1 cellular context compared by ENCODE assay signal in the genomic region with DNA sequence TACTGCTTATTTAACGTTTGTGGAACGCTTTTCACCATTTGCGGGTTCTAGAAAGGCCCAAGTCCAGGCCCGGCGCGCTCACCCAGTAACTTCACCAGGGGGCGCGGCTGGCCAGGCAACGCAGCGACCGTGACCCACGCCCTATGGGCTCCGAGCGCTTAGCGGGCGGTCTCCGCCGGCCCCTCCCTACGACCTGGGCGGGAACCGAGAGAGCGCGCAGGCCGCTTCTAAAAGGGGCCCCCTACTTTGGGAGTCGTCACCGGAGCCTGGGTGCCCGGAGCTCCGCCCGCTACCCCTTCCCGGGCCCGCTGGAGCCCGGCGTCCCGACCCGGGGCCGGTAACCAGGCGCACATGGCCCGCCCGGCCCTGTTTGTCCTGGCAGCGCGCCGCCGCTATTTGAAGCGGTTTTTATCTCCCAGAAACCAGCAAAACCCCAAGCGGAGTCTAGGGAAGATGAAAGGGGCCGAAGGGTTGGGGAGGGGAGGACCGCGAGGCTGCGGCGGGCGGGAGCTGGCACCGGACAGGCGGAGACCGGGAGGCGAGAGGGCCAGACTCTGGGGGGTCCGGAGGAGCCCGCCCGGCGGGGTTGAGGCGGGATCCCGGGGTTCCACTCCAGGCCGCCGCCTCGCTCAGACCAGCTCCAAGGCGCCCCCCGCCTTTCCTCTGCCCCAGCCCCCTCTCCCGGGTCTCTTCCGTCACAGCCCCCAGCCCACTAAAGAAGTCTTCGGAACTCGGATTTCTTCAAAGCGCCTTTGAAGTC.
A peak's percentile ranks its signal among the peaks of the same experiment; 100 is the strongest.
TF ChIP-seq lines count a peak whose summit lies in the region.

No MANE protein-coding gene starts in this region.

TF ChIP-seq in HepG2, 621 proteins besides CTCF, POLR2A, EP300 and RAD21 (continued from another document and continues in another):
- peak; percentile 36; the same call in 1 of the 2 replicates for TF ChIP-seq ZBTB7A (CRISPR knock-in tag; IDR thresholded peaks at IDR 0.05)
- peak; percentile 63 for TF ChIP-seq KAT8 (CRISPR knock-in tag; IDR thresholded peaks at IDR 0.05)
- TF ChIP-seq, protein P1, sequence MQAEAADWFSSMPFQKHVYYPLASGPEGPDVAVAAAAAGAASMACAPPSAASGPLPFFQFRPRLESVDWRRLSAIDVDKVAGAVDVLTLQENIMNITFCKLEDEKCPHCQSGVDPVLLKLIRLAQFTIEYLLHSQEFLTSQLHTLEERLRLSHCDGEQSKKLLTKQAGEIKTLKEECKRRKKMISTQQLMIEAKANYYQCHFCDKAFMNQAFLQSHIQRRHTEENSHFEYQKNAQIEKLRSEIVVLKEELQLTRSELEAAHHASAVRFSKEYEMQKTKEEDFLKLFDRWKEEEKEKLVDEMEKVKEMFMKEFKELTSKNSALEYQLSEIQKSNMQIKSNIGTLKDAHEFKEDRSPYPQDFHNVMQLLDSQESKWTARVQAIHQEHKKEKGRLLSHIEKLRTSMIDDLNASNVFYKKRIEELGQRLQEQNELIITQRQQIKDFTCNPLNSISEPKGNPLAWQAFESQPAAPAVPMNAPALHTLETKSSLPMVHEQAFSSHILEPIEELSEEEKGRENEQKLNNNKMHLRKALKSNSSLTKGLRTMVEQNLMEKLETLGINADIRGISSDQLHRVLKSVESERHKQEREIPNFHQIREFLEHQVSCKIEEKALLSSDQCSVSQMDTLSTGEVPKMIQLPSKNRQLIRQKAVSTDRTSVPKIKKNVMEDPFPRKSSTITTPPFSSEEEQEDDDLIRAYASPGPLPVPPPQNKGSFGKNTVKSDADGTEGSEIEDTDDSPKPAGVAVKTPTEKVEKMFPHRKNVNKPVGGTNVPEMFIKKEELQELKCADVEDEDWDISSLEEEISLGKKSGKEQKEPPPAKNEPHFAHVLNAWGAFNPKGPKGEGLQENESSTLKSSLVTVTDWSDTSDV (CRISPR knock-in tag; IDR thresholded peaks at IDR 0.05): no peak
- peak; percentile 53; the same call in 1 of the 2 replicates for TF ChIP-seq ZNF451 (CRISPR knock-in tag; IDR thresholded peaks at IDR 0.05)
- TF ChIP-seq, protein P2, sequence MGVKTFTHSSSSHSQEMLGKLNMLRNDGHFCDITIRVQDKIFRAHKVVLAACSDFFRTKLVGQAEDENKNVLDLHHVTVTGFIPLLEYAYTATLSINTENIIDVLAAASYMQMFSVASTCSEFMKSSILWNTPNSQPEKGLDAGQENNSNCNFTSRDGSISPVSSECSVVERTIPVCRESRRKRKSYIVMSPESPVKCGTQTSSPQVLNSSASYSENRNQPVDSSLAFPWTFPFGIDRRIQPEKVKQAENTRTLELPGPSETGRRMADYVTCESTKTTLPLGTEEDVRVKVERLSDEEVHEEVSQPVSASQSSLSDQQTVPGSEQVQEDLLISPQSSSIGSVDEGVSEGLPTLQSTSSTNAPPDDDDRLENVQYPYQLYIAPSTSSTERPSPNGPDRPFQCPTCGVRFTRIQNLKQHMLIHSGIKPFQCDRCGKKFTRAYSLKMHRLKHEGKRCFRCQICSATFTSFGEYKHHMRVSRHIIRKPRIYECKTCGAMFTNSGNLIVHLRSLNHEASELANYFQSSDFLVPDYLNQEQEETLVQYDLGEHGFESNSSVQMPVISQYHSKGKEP (CRISPR knock-in tag; IDR thresholded peaks at IDR 0.05): no peak
- TF ChIP-seq NFKB2 (CRISPR knock-in tag; IDR thresholded peaks at IDR 0.05; ENCODE audit: borderline replicate concordance): peak; percentile 86; the same call in 1 of the 2 replicates
- peak; percentile 69 for TF ChIP-seq XRCC5 (optimal IDR thresholded peaks at IDR 0.05; ENCODE audit: low read length)
- TF ChIP-seq BHLHE40 (IDR thresholded peaks at IDR 0.05; ENCODE audit: low read length): peak; percentile 21; the same call in 1 of the 2 replicates
- TF ChIP-seq AHR (CRISPR knock-in tag; IDR thresholded peaks at IDR 0.05): peak; percentile 69
- peak; percentile 95 for TF ChIP-seq ZFX (CRISPR knock-in tag; IDR thresholded peaks at IDR 0.05; ENCODE audit: low read depth)
- TF ChIP-seq POGZ (CRISPR knock-in tag; IDR thresholded peaks at IDR 0.05): peak; percentile 65
- TF ChIP-seq ZNF660 (CRISPR knock-in tag; IDR thresholded peaks at IDR 0.05; ENCODE audit: borderline replicate concordance, low read depth): no peak
- TF ChIP-seq, protein P3, sequence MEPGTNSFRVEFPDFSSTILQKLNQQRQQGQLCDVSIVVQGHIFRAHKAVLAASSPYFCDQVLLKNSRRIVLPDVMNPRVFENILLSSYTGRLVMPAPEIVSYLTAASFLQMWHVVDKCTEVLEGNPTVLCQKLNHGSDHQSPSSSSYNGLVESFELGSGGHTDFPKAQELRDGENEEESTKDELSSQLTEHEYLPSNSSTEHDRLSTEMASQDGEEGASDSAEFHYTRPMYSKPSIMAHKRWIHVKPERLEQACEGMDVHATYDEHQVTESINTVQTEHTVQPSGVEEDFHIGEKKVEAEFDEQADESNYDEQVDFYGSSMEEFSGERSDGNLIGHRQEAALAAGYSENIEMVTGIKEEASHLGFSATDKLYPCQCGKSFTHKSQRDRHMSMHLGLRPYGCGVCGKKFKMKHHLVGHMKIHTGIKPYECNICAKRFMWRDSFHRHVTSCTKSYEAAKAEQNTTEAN (CRISPR knock-in tag; conservative IDR thresholded peaks at IDR 0.05): no peak
- TF ChIP-seq ZNF775 (CRISPR knock-in tag; IDR thresholded peaks at IDR 0.05; ENCODE audit: borderline replicate concordance): peak; percentile 22; the same call in 1 of the 2 replicates
- TF ChIP-seq ZBTB20 (CRISPR knock-in tag; IDR thresholded peaks at IDR 0.05; ENCODE audit: borderline replicate concordance, low read depth): 0 out of 2 replicates have a peak, but pooled peaks have one; percentile 46
- no peak for TF ChIP-seq TCF12 (IDR thresholded peaks at IDR 0.05)
- TF ChIP-seq TCF12 (CRISPR knock-in tag; IDR thresholded peaks at IDR 0.05): peak; percentile 84; the same call in 1 of the 2 replicates
- TF ChIP-seq, protein P4, sequence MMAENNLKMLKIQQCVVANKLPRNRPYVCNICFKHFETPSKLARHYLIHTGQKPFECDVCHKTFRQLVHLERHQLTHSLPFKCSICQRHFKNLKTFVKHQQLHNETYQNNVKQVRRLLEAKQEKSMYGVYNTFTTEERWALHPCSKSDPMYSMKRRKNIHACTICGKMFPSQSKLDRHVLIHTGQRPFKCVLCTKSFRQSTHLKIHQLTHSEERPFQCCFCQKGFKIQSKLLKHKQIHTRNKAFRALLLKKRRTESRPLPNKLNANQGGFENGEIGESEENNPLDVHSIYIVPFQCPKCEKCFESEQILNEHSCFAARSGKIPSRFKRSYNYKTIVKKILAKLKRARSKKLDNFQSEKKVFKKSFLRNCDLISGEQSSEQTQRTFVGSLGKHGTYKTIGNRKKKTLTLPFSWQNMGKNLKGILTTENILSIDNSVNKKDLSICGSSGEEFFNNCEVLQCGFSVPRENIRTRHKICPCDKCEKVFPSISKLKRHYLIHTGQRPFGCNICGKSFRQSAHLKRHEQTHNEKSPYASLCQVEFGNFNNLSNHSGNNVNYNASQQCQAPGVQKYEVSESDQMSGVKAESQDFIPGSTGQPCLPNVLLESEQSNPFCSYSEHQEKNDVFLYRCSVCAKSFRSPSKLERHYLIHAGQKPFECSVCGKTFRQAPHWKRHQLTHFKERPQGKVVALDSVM (CRISPR knock-in tag; IDR thresholded peaks at IDR 0.05): peak; percentile 41; the same call in 1 of the 2 replicates
- no peak for TF ChIP-seq SRF (IDR thresholded peaks at IDR 0.05; ENCODE audit: low read depth, low read length)
- TF ChIP-seq PCBP1 (IDR thresholded peaks at IDR 0.05; ENCODE audit: borderline replicate concordance, low read depth, low read length): 0 out of 2 replicates have a peak, but pooled peaks have one; percentile 21
- peak in 1 of 2 experiments; percentile 76; a peak in 1 of 4 replicates for TF ChIP-seq KLF16 (CRISPR knock-in tag; IDR thresholded peaks at IDR 0.05)
- TF ChIP-seq ISX (CRISPR knock-in tag; conservative IDR thresholded peaks at IDR 0.05): no peak
- TF ChIP-seq, protein P5, sequence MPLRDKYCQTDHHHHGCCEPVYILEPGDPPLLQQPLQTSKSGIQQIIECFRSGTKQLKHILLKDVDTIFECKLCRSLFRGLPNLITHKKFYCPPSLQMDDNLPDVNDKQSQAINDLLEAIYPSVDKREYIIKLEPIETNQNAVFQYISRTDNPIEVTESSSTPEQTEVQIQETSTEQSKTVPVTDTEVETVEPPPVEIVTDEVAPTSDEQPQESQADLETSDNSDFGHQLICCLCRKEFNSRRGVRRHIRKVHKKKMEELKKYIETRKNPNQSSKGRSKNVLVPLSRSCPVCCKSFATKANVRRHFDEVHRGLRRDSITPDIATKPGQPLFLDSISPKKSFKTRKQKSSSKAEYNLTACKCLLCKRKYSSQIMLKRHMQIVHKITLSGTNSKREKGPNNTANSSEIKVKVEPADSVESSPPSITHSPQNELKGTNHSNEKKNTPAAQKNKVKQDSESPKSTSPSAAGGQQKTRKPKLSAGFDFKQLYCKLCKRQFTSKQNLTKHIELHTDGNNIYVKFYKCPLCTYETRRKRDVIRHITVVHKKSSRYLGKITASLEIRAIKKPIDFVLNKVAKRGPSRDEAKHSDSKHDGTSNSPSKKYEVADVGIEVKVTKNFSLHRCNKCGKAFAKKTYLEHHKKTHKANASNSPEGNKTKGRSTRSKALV (CRISPR knock-in tag; IDR thresholded peaks at IDR 0.05): peak; percentile 90
- no peak for TF ChIP-seq IKZF1 (IDR thresholded peaks at IDR 0.05)
- TF ChIP-seq ZFP82 (CRISPR knock-in tag; IDR thresholded peaks at IDR 0.05; ENCODE audit: borderline replicate concordance): peak; percentile 69; the same call in 1 of the 2 replicates
- peak; percentile 57; the same call in 1 of the 2 replicates for TF ChIP-seq ZFP36L1 (CRISPR knock-in tag; IDR thresholded peaks at IDR 0.05)
- TF ChIP-seq MED13 (CRISPR knock-in tag; IDR thresholded peaks at IDR 0.05): 0 out of 2 replicates have a peak, but pooled peaks have one; percentile 19
- TF ChIP-seq POLR2G (IDR thresholded peaks at IDR 0.05; ENCODE audit: low read depth, low read length): peak; percentile 89
- TF ChIP-seq ZSCAN25 (CRISPR knock-in tag; IDR thresholded peaks at IDR 0.05): no peak
- no peak for TF ChIP-seq ZNF17 (CRISPR knock-in tag; IDR thresholded peaks at IDR 0.05)
- peak; percentile 61; the same call in 1 of the 2 replicates for TF ChIP-seq KLF6 (CRISPR knock-in tag; IDR thresholded peaks at IDR 0.05)
- TF ChIP-seq PPARG (CRISPR knock-in tag; conservative IDR thresholded peaks at IDR 0.05): peak; percentile 71
- TF ChIP-seq, protein P6, sequence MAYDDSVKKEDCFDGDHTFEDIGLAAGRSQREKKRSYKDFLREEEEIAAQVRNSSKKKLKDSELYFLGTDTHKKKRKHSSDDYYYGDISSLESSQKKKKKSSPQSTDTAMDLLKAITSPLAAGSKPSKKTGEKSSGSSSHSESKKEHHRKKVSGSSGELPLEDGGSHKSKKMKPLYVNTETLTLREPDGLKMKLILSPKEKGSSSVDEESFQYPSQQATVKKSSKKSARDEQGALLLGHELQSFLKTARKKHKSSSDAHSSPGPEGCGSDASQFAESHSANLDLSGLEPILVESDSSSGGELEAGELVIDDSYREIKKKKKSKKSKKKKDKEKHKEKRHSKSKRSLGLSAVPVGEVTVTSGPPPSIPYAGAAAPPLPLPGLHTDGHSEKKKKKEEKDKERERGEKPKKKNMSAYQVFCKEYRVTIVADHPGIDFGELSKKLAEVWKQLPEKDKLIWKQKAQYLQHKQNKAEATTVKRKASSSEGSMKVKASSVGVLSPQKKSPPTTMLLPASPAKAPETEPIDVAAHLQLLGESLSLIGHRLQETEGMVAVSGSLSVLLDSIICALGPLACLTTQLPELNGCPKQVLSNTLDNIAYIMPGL (CRISPR knock-in tag; IDR thresholded peaks at IDR 0.05; ENCODE audit: borderline replicate concordance in 1 of 2, low read depth in 1 of 2): peak; percentile 95
- peak; percentile 55 for TF ChIP-seq ZEB1 (IDR thresholded peaks at IDR 0.05; ENCODE audit: insufficient replicate concordance, low read depth)
- 0 out of 2 replicates have a peak, but pooled peaks have one; percentile 42 for TF ChIP-seq SMAD9 (CRISPR knock-in tag; IDR thresholded peaks at IDR 0.05)
- TF ChIP-seq SIN3A (IDR thresholded peaks at IDR 0.05; ENCODE audit: borderline replicate concordance, low read depth, low read length): peak; percentile 62; the same call in 1 of the 2 replicates
- no peak for TF ChIP-seq PITX1 (CRISPR knock-in tag; IDR thresholded peaks at IDR 0.05)
- no peak for TF ChIP-seq ZNF761 (CRISPR knock-in tag; conservative IDR thresholded peaks at IDR 0.05)
- TF ChIP-seq ZNF501 (CRISPR knock-in tag; IDR thresholded peaks at IDR 0.05): peak; percentile 95
- TF ChIP-seq KDM2A (CRISPR knock-in tag; IDR thresholded peaks at IDR 0.05; ENCODE audit: borderline replicate concordance, low read depth): peak; percentile 91
- TF ChIP-seq, protein P7, sequence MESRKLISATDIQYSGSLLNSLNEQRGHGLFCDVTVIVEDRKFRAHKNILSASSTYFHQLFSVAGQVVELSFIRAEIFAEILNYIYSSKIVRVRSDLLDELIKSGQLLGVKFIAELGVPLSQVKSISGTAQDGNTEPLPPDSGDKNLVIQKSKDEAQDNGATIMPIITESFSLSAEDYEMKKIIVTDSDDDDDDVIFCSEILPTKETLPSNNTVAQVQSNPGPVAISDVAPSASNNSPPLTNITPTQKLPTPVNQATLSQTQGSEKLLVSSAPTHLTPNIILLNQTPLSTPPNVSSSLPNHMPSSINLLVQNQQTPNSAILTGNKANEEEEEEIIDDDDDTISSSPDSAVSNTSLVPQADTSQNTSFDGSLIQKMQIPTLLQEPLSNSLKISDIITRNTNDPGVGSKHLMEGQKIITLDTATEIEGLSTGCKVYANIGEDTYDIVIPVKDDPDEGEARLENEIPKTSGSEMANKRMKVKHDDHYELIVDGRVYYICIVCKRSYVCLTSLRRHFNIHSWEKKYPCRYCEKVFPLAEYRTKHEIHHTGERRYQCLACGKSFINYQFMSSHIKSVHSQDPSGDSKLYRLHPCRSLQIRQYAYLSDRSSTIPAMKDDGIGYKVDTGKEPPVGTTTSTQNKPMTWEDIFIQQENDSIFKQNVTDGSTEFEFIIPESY (CRISPR knock-in tag; IDR thresholded peaks at IDR 0.05): peak; percentile 43
- peak; percentile 86 for TF ChIP-seq RNF2 (conservative IDR thresholded peaks at IDR 0.05; ENCODE audit: low read depth)
- peak; percentile 76; the same call in 1 of the 2 replicates for TF ChIP-seq MXD4 (CRISPR knock-in tag; IDR thresholded peaks at IDR 0.05)
- peak; percentile 80 for TF ChIP-seq KDM5B (CRISPR knock-in tag; IDR thresholded peaks at IDR 0.05; ENCODE audit: borderline replicate concordance)
- TF ChIP-seq, protein P8, sequence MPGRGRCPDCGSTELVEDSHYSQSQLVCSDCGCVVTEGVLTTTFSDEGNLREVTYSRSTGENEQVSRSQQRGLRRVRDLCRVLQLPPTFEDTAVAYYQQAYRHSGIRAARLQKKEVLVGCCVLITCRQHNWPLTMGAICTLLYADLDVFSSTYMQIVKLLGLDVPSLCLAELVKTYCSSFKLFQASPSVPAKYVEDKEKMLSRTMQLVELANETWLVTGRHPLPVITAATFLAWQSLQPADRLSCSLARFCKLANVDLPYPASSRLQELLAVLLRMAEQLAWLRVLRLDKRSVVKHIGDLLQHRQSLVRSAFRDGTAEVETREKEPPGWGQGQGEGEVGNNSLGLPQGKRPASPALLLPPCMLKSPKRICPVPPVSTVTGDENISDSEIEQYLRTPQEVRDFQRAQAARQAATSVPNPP (CRISPR knock-in tag; IDR thresholded peaks at IDR 0.05): peak; percentile 73; the same call in 1 of the 2 replicates
- peak; percentile 60 for TF ChIP-seq HNF4G (IDR thresholded peaks at IDR 0.05; ENCODE audit: borderline replicate concordance, low read depth, low read length)
- peak; percentile 47 for TF ChIP-seq HNF4G (CRISPR knock-in tag; IDR thresholded peaks at IDR 0.05; ENCODE audit: borderline replicate concordance, low read depth)
- peak; percentile 35; the same call in 1 of the 2 replicates for TF ChIP-seq PHF20 (CRISPR knock-in tag; IDR thresholded peaks at IDR 0.05)
- TF ChIP-seq MEF2D (CRISPR knock-in tag; IDR thresholded peaks at IDR 0.05): peak; percentile 69; the same call in 1 of the 2 replicates
- TF ChIP-seq ZNF136 (CRISPR knock-in tag; IDR thresholded peaks at IDR 0.05; ENCODE audit: low read depth): peak; percentile 61; the same call in 1 of the 2 replicates
- TF ChIP-seq SPEN (CRISPR knock-in tag; IDR thresholded peaks at IDR 0.05; ENCODE audit: low read depth): peak; percentile 74
